In the genomic region with DNA sequence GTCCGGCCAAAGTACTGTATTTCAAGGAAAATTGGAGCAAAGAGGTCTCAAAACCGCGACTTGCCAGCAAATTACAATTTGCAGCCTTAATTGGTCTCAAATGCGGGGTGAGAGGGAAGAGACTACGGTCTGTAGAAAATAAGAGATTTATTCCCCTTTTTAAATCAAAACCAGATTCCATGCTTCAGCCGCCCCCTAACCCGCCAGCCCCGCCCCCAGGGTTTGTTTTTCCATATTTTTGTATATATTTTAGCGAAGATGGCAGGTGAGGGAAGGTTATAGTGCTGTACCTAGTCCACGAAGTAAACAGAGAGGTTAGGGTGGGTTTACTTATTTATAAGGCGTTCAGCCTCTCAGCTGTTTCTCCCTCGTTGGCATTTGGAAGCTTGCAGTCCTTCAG, we compare ENCODE assay signal across 8 cellular contexts. TPM values are rescaled to one million over a fixed set of nuclear protein-coding genes. Genes with fewer than 3 reads are reported as not detected.
A peak's percentile ranks its signal among the peaks of the same experiment; 100 is the strongest.
DNase-seq lines count a peak whose midpoint lies in the region; ATAC-seq and TF ChIP-seq lines count a peak whose summit lies in the region.

No MANE protein-coding gene starts in this region.

- peak overlapping the region; percentile 40 to 97 (median 88) for H3K4me3 ChIP-seq in heart left ventricle
- peak overlapping the region; percentile 38 to 79 for H3K4me3 ChIP-seq in body of pancreas
- H3K4me3 ChIP-seq in mesenchymal stem cell (ENCODE audit: insufficient read depth in 1 of 2, low read depth in 1 of 2, low read length in 2 of 2) = peak overlapping the region in 1 of 2 experiments; percentile 96
- peak overlapping the region; percentile 28 to 60 for H3K4me3 ChIP-seq in aorta (ENCODE audit: low read length in 2 of 2)

- H2BK15ac ChIP-seq in mesenchymal stem cell (ENCODE audit: low read depth, poor library complexity, severe bottlenecking) = no peak overlapping the region

- peak overlapping the region; percentile 64 for H3K4me2 ChIP-seq in mesenchymal stem cell (ENCODE audit: low read length, poor library complexity, severe bottlenecking)

- no peak overlapping the region for H3K18ac ChIP-seq in mesenchymal stem cell (ENCODE audit: low read depth in 1 of 2, low read length in 2 of 2)

- no peak for TF ChIP-seq CTCF in heart left ventricle (IDR thresholded peaks at IDR 0.05)
- TF ChIP-seq CTCF in body of pancreas (IDR thresholded peaks at IDR 0.05) = no peak

- no peak overlapping the region for H2AK5ac ChIP-seq in mesenchymal stem cell (ENCODE audit: low read length, severe bottlenecking)

- DNase-seq in heart left ventricle (no peak), left ventricle myocardium superior (no peak), body of pancreas (no peak), mesenchymal stem cell (no peak), aorta (no peak), hepatic stellate cell (ENCODE audit: low spot score) (no peak), NCI-H226 (no peak)

- H2BK120ac ChIP-seq in mesenchymal stem cell (ENCODE audit: low read depth, low read length) = no peak overlapping the region

- H4K8ac ChIP-seq in mesenchymal stem cell (ENCODE audit: low read length) = no peak overlapping the region

- H3K27ac ChIP-seq in heart left ventricle (peak overlapping the region; percentile 77 to 99 (median 97)), body of pancreas (peak overlapping the region; percentile 82 to 99 (median 98)), mesenchymal stem cell (ENCODE audit: low read length, poor library complexity, severe bottlenecking) (peak overlapping the region; percentile 83), aorta (ENCODE audit: low read depth in 1 of 2, low read length in 2 of 2) (peak overlapping the region; percentile 36 to 48)

- H3K4me1 ChIP-seq in heart left ventricle (peaks cover 0 to 24% (median 15%) of the 10 kb centered on the region in 12 donors), body of pancreas (peaks cover 16% of the 10 kb centered on the region), mesenchymal stem cell (ENCODE audit: control insufficient read depth, insufficient read depth, low read depth, low read length) (no peaks in the 10 kb centered on the region), aorta (ENCODE audit: control insufficient read depth in 1 of 2, insufficient read depth in 2 of 2, low read length in 2 of 2) (peaks cover 0 to 3% of the 10 kb centered on the region in 2 donors)

- peaks cover 4% of the 10 kb centered on the region for H3K79me1 ChIP-seq in mesenchymal stem cell (replicated peaks; ENCODE audit: low read length, poor library complexity, severe bottlenecking)

- H3K27me3 ChIP-seq in heart left ventricle (no peaks in the 10 kb centered on the region), body of pancreas (no peaks in the 10 kb centered on the region), mesenchymal stem cell (ENCODE audit: control insufficient read depth in 1 of 2, insufficient read depth in 1 of 2, low read length in 2 of 2) (no peaks in the 10 kb centered on the region), aorta (ENCODE audit: control insufficient read depth in 1 of 2, insufficient read depth in 2 of 2, low read length in 1 of 2) (no peaks in the 10 kb centered on the region)

- H3K4ac ChIP-seq in mesenchymal stem cell (ENCODE audit: low read depth in 1 of 2, low read length in 2 of 2) = no peak overlapping the region

- H2BK12ac ChIP-seq in mesenchymal stem cell (ENCODE audit: low read length in 2 of 2) = no peak overlapping the region

- 9 to 17% (median 11%) methylated on average over 12 of the region's 12 CpGs for WGBS in heart left ventricle, 4 donors
- 5 to 7% methylated on average over 12 of the region's 12 CpGs for WGBS in body of pancreas, 2 donors
- 20% methylated on average over 7 of the region's 12 CpGs for WGBS in mesenchymal stem cell
- WGBS in aorta, 2 donors = 0 to 2% methylated on average over 12 of the region's 12 CpGs

- no peak overlapping the region for H2AFZ ChIP-seq in mesenchymal stem cell (ENCODE audit: low read depth, low read length)

- H2BK5ac ChIP-seq in mesenchymal stem cell (ENCODE audit: low read depth, low read length, poor library complexity, severe bottlenecking) = no peak overlapping the region

- no peak overlapping the region for H3K14ac ChIP-seq in mesenchymal stem cell (ENCODE audit: low read length in 2 of 2)

- H3K36me3 ChIP-seq in heart left ventricle (no peaks in the 10 kb centered on the region), body of pancreas (replicated peaks in 1 of 2; ENCODE audit: insufficient read depth in 1 of 2, low read depth in 2 of 2) (no peaks in the 10 kb centered on the region), mesenchymal stem cell (ENCODE audit: control insufficient read depth in 1 of 2, insufficient read depth in 2 of 2, low read depth in 1 of 2, low read length in 2 of 2) (no peaks in the 10 kb centered on the region), aorta (ENCODE audit: control insufficient read depth in 1 of 2, insufficient read depth in 2 of 2, low read length in 1 of 2) (no peaks in the 10 kb centered on the region)

- intact Hi-C loops in heart left ventricle (cut with DNase I) = loop anchor here in 4 of 10 donors (2.0 to 10.0 kb wide), 3 partner anchors 51 to 831 kb away; a partner anchor contains a TSS
- intact Hi-C loops in left ventricle myocardium superior (cut with micrococcal nuclease) = no loop called here
- intact Hi-C loops in body of pancreas (cut with DNase I) = no loop called here
- intact Hi-C loops in aorta (cut with DNase I) = loop anchor here (2.0 to 10.0 kb wide), 4 partner anchors 613 to 831 kb away; a partner anchor contains a TSS

- H4K91ac ChIP-seq in mesenchymal stem cell (ENCODE audit: low read length) = no peak overlapping the region

- ATAC-seq in heart left ventricle = no peak
- no peak for ATAC-seq in left ventricle myocardium superior
- no peak for ATAC-seq in body of pancreas
- ATAC-seq in aorta (ENCODE audit: low FRiP score) = no peak
- no peak for ATAC-seq in HG02884 (IDR thresholded peaks at IDR 0.05; ENCODE audit: unreplicated experiment)

- TF ChIP-seq POLR2A in heart left ventricle (IDR thresholded peaks at IDR 0.05) (no peak), body of pancreas (IDR thresholded peaks at IDR 0.05) (no peak)

- peak overlapping the region; percentile 95 for H3K9ac ChIP-seq in mesenchymal stem cell (ENCODE audit: low read length)

- no peak overlapping the region for H3K23ac ChIP-seq in mesenchymal stem cell (ENCODE audit: low read length in 2 of 2)

- H3K9me3 ChIP-seq in heart left ventricle (no peaks in the 10 kb centered on the region), body of pancreas (no peaks in the 10 kb centered on the region), mesenchymal stem cell (ENCODE audit: control insufficient read depth, low read length) (no peaks in the 10 kb centered on the region), aorta (ENCODE audit: control insufficient read depth, low read length) (no peaks in the 10 kb centered on the region)

RNA-seq across cellular contexts. Expression of a gene that starts 1.0 kb away (rescaled TPM):
- 100 to 1,000 TPM in 6 of 9 donors, 10 to 100 TPM in 3; 88.0 to 149 (median 115) TPM for total RNA-seq in heart left ventricle
- polyA plus RNA-seq in heart left ventricle = 10 to 100 TPM; 29.3 to 31.8 TPM
- 111 TPM for total RNA-seq in left ventricle myocardium superior
- 100 to 1,000 TPM in 1 of 2 donors, 10 to 100 TPM in 1; 83.8 to 117 TPM for total RNA-seq in body of pancreas
- 24.3 TPM for polyA plus RNA-seq in mesenchymal stem cell (2013, experiment 1 of 2)
- polyA plus RNA-seq in mesenchymal stem cell (2013, experiment 2 of 2) = 23.4 TPM
- 100 to 1,000 TPM; 206 to 265 TPM for total RNA-seq in aorta
- polyA plus RNA-seq in aorta = 10 to 100 TPM; 61.7 to 84.8 TPM

Comparison
In these comparisons a context has a peak if more than half of its experiments do, and no peak if none do; other contexts are left out.
1. H3K27ac ChIP-seq: peak in every context shown above with its lines; median percentile 98 in body of pancreas; 97 in heart left ventricle; 83 in mesenchymal stem cell; 42 in aorta.
2. intact Hi-C loops: an anchor here in aorta (2.0 to 10.0 kb wide); none called in left ventricle myocardium superior and body of pancreas.